13 cellular contexts compared by ENCODE assay signal in the genomic region with DNA sequence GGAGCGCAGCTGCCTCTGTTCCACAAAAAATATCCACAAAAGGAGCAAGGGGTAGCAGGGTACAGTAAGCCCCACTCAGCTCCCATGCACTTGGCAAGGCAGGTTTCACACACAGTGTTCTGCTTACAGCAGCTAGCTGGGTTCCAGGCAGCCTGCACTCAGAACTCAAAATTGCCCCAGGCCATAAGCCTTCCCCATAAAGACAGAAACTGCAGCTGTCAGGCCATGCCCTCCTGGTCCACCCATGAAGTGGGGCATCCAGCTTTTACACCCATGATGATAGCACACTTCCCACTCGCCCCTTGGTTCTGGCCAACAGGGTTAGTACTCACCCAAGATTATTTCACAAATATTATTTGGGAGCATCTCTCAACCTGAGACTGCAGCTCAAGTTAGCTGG.
A peak's percentile ranks its signal among the peaks of the same experiment; 100 is the strongest.
DNase-seq lines count a peak whose midpoint lies in the region; TF ChIP-seq lines count a peak whose summit lies in the region.
"Had no signal": no experiment of that assay in that cellular context is flagged by ENCODE, and none has a peak within 500 bp of the region (broad histone marks: within the 10 kb centered on the region; RNA-seq: fewer than 3 reads in every experiment).

No MANE protein-coding gene starts in this region.

- H3K27ac ChIP-seq in SJCRH30 (no peak overlapping the region), right atrium auricular region (peak overlapping the region; percentile 1 to 30), spleen (peak overlapping the region in 6 of 8 donors; percentile 9 to 87 (median 70))
- H3K27ac ChIP-seq: PC-9 had no signal

- peaks cover 31% of the 10 kb centered on the region for H3K9me3 Mint-ChIP-seq in HFFc6

- no peak for TF ChIP-seq POLR2A in spleen (IDR thresholded peaks at IDR 0.05)

- no peak for DNase-seq in HFFc6
- DNase-seq in SJCRH30: peak; percentile 17 to 48
- DNase-seq in right atrium auricular region (ENCODE audit: low spot score): no peak
- DNase-seq in spleen: no peak
- DNase-seq in SIG-M5 treated with dmso at 0.1 percent for 504 hours (lab: John Stamatoyannopoulos, UW; ENCODE audit: unreplicated experiment): no peak
- no peak for DNase-seq in activated CD4-positive, alpha-beta T cell treated with anti-CD3 and anti-CD28 coated beads, Interleukin-2, amount 50 U/mL, for 48 hours
- DNase-seq in GM20000 (ENCODE audit: low spot score): no peak
- DNase-seq: CD4-positive, CD25-positive, alpha-beta regulatory T cell; DMS79; NCI-H1048; NCI-H187 had no signal

- peak overlapping the region; percentile 85 for H3K27ac Mint-ChIP-seq in HFFc6

- intact Hi-C loops in spleen (cut with DNase I; ENCODE audit: low total_unique reads): no loop called here

- 82 to 94% (median 91%) methylated on average over 2 of the region's 2 CpGs for WGBS in spleen, 5 donors

- H3K27me3 Mint-ChIP-seq in HFFc6 (ENCODE audit: insufficient read depth): peaks cover 19% of the 10 kb centered on the region

- H3K4me1 ChIP-seq in SJCRH30 (no peaks in the 10 kb centered on the region), right atrium auricular region (peaks cover 0 to 12% of the 10 kb centered on the region in 2 donors), spleen (peaks cover 0 to 7% (median 0%) of the 10 kb centered on the region in 6 donors)

- no peaks in the 10 kb centered on the region for H3K27me3 ChIP-seq in SJCRH30
- H3K27me3 ChIP-seq in right atrium auricular region: no peaks in the 10 kb centered on the region
- no peaks in the 10 kb centered on the region for H3K27me3 ChIP-seq in spleen (replicated peaks in 1 of 7)

- H3K4me1 Mint-ChIP-seq in HFFc6 (ENCODE audit: low read depth): peaks cover 29% of the 10 kb centered on the region
- H3K4me1 Mint-ChIP-seq: CD4-positive, CD25-positive, alpha-beta regulatory T cell had no signal

- TF ChIP-seq CTCF in HFFc6 (IDR thresholded peaks at IDR 0.05): no peak
- TF ChIP-seq CTCF in right atrium auricular region (IDR thresholded peaks at IDR 0.05): no peak
- TF ChIP-seq CTCF in spleen (IDR thresholded peaks at IDR 0.05 in 8 of 11, conservative IDR thresholded peaks at IDR 0.05 in 3 of 11): no peak
- no peak for TF ChIP-seq CTCF in GM20000 (IDR thresholded peaks at IDR 0.05; ENCODE audit: extremely low read depth, missing control alignments)

- H3K9me3 ChIP-seq in SJCRH30 (replicated peaks) (0 out of 2 replicates have a peak, but pooled peaks cover 2% of the 10 kb centered on the region), right atrium auricular region (peaks cover 0 to 30% of the 10 kb centered on the region in 2 donors), spleen (peaks cover 7 to 39% (median 27%) of the 10 kb centered on the region in 8 donors)

- no peak overlapping the region for H3K4me3 Mint-ChIP-seq in HFFc6
- H3K4me3 Mint-ChIP-seq: CD4-positive, CD25-positive, alpha-beta regulatory T cell had no signal

- no peak overlapping the region for H3K4me3 ChIP-seq in SJCRH30
- no peak overlapping the region for H3K4me3 ChIP-seq in right atrium auricular region
- peak overlapping the region in 1 of 8 donors; percentile 37 for H3K4me3 ChIP-seq in spleen
- H3K4me3 ChIP-seq: GM12878, PC-9 had no signal

- peaks cover 13% of the 10 kb centered on the region for H3K36me3 Mint-ChIP-seq in HFFc6 (ENCODE audit: low read depth)

- H3K36me3 ChIP-seq in SJCRH30 (no peaks in the 10 kb centered on the region), right atrium auricular region (no peaks in the 10 kb centered on the region), spleen (no peaks in the 10 kb centered on the region)

Comparison
In these comparisons a context has a peak if more than half of its experiments do, and no peak if none do; other contexts are left out.
1. DNase-seq: peak in SJCRH30 (2 of 2); none in HFFc6 (single experiment), right atrium auricular region (single experiment), spleen (single experiment), SIG-M5 treated with dmso at 0.1 percent for 504 hours (single experiment), activated CD4-positive, alpha-beta T cell treated with anti-CD3 and anti-CD28 coated beads, Interleukin-2, amount 50 U/mL, for 48 hours (0 of 2) and GM20000 (single experiment).